1 cellular context compared by ENCODE assay signal in the genomic region with DNA sequence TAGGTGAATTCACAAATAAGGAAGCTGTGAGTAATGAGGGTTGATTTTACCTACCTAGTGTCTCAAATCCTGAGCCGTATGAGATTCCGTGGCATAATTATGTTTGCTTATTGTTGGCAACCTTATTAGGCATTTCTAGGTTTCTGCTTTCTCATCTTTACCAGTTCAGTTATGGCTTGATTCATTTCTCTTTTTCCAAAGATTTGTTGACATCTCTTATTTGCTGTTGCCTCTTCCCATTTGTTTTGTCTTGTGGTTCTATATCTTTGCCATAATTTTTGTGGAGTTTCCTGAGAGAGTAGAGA.
TF ChIP-seq lines count a peak whose summit lies in the region.

No MANE protein-coding gene starts in this region.

TF ChIP-seq in HCT116, 20 proteins besides CTCF, POLR2A, EP300 and RAD21:
- TF ChIP-seq TCF7L2 (IDR thresholded peaks at IDR 0.05; ENCODE audit: borderline replicate concordance, extremely low read depth, insufficient read depth, insufficient read length) (no peak), ZFX (IDR thresholded peaks at IDR 0.05) (no peak), SRF (IDR thresholded peaks at IDR 0.05; ENCODE audit: low read depth) (no peak)
